ENCODE assay signal across 23 cellular contexts in genomic region chr10:19968745-19969144, GRCh38.
"Had no signal": no experiment of that assay in that cellular context is flagged by ENCODE, and none has a peak within 500 bp of the region (broad histone marks: within the 10 kb centered on the region; RNA-seq: fewer than 3 reads in every experiment).

No MANE protein-coding gene starts in this region.

- H3K36me3 ChIP-seq: esophagus squamous epithelium, lower lobe of right lung, neutrophil, pancreas, right lobe of liver, suprapubic skin, transverse colon, upper lobe of right lung, uterus had no signal

- H3K4me3 ChIP-seq: esophagus squamous epithelium, lower lobe of right lung, pancreas, right lobe of liver, suprapubic skin, transverse colon, upper lobe of right lung, uterus had no signal

- H3K9me3 ChIP-seq: esophagus squamous epithelium, lower lobe of right lung, neutrophil, pancreas, right lobe of liver, suprapubic skin, transverse colon, upper lobe of right lung, uterus had no signal

- H3K27ac ChIP-seq: esophagus squamous epithelium, foreskin keratinocyte, lower lobe of right lung, neutrophil, pancreas, right lobe of liver, suprapubic skin, transverse colon, upper lobe of right lung, uterus had no signal

- H3K4me1 ChIP-seq: pancreas, right lobe of liver, upper lobe of right lung, uterus had no signal

- H3K27me3 ChIP-seq: esophagus squamous epithelium, foreskin keratinocyte, neutrophil, pancreas, right lobe of liver, suprapubic skin, transverse colon, upper lobe of right lung, uterus had no signal

- DNase-seq: cortex of kidney; effector memory CD8-positive, alpha-beta T cell; erythroblast; esophagus squamous epithelium; foreskin keratinocyte; hypothalamus; immature natural killer cell; islet precursor cell; left ventricle myocardium superior; lower lobe of right lung; natural killer cell; pancreas; right lobe of liver; small intestine; stimulated activated CD4-positive, alpha-beta T cell treated with anti-CD3 and anti-CD28 coated beads, Interleukin-15, amount 100 ng/mL, for 24 hours; stimulated activated CD4-positive, alpha-beta T cell treated with anti-CD3 and anti-CD28 coated beads, Interleukin-2, amount 100 ng/mL, for 48 hours; stimulated activated naive CD4-positive, alpha-beta T cell; stimulated activated naive CD8-positive, alpha-beta T cell treated with anti-CD3 and anti-CD28 coated beads, Interleukin-15, amount 100 ng/mL, for 72 hours; transverse colon; upper lobe of right lung; uterus had no signal

- ATAC-seq: effector memory CD8-positive, alpha-beta T cell; foreskin keratinocyte; left ventricle myocardium superior; lower lobe of right lung; natural killer cell; pancreas; right lobe of liver; stimulated activated naive CD8-positive, alpha-beta T cell treated with anti-CD3 and anti-CD28 coated beads, Interleukin-15, amount 100 ng/mL, for 72 hours; upper lobe of right lung had no signal
